ENCODE assay signal across 25 cellular contexts in genomic region chr12:52617403-52617785, GRCh38. TPM values are rescaled to one million over a fixed set of nuclear protein-coding genes. Genes with fewer than 3 reads are reported as not detected.
"Had no signal": no experiment of that assay in that cellular context is flagged by ENCODE, and none has a peak within 500 bp of the region (broad histone marks: within the 10 kb centered on the region; RNA-seq: fewer than 3 reads in every experiment).

No MANE protein-coding gene starts in this region.

- H3K9me3 Mint-ChIP-seq: activated T-cell treated with anti-CD3 and anti-CD28 coated beads, Interleukin-2, amount 50 U/mL, for 24 hours; activated T-helper 17 cell treated with anti-CD3 and anti-CD28 coated beads, Interleukin-2, amount 50 U/mL, for 72 hours; dendritic cell treated with granulocyte-macrophage colony-stimulating factor and Interleukin-4, amounts not matched to agents 40 ng/mL and 50 ng/mL, for 4 days; natural killer cell; T-helper 2 cell treated with Interferon-gamma antibody and Interleukin-4, amounts not matched to agents 5 μg/mL and 100 μg/mL, for 36 hours had no signal

- H3K27ac ChIP-seq: body of pancreas, left lung, ovary, psoas muscle, transverse colon, VCaP had no signal

- H3K4me3 Mint-ChIP-seq: activated T-cell treated with anti-CD3 and anti-CD28 coated beads, Interleukin-2, amount 50 U/mL, for 24 hours; activated T-helper 17 cell treated with anti-CD3 and anti-CD28 coated beads, Interleukin-2, amount 50 U/mL, for 72 hours; dendritic cell treated with granulocyte-macrophage colony-stimulating factor and Interleukin-4, amounts not matched to agents 40 ng/mL and 50 ng/mL, for 4 days; natural killer cell; T-helper 2 cell treated with Interferon-gamma antibody and Interleukin-4, amounts not matched to agents 5 μg/mL and 100 μg/mL, for 36 hours had no signal

- ATAC-seq: activated CD4-positive, CD25-positive, alpha-beta regulatory T cell treated with anti-CD3 and anti-CD28 coated beads, Interleukin-2, amount 50 U/mL, for 24 hours; activated T-helper 17 cell treated with anti-CD3 and anti-CD28 coated beads, Interleukin-2, amount 50 U/mL, for 72 hours; body of pancreas; left lung; natural killer cell; psoas muscle; right cardiac atrium had no signal

- H3K4me3 ChIP-seq: body of pancreas, left lung, ovary, psoas muscle, transverse colon had no signal

- H3K36me3 ChIP-seq: left lung, ovary, transverse colon had no signal

- H3K9me3 ChIP-seq: body of pancreas, left lung, ovary, psoas muscle, transverse colon had no signal

- H3K4me1 ChIP-seq: body of pancreas, left lung, psoas muscle, transverse colon had no signal

- H3K36me3 Mint-ChIP-seq: natural killer cell had no signal

- H3K27ac Mint-ChIP-seq: dendritic cell treated with granulocyte-macrophage colony-stimulating factor and Interleukin-4, amounts not matched to agents 40 ng/mL and 50 ng/mL, for 4 days; T-helper 2 cell treated with Interferon-gamma antibody and Interleukin-4, amounts not matched to agents 5 μg/mL and 100 μg/mL, for 36 hours had no signal

- DNase-seq: activated CD4-positive, alpha-beta T cell treated with anti-CD3 and anti-CD28 coated beads, Interleukin-2, amount 50 U/mL, for 1 hour; activated CD8-positive, alpha-beta memory T cell treated with anti-CD3 and anti-CD28 coated beads for 24 hours; activated CD8-positive, alpha-beta memory T cell treated with anti-CD3 and anti-CD28 coated beads, Interleukin-2, amount 50 U/mL, for 4 hours; activated T-cell treated with anti-CD3 and anti-CD28 coated beads, Interleukin-2, amount 50 U/mL, for 24 hours; body of pancreas; effector CD8-positive, alpha-beta T cell; foreskin melanocyte; hippocampal formation; kidney glomerular epithelial cell; left lung; natural killer cell; ovary; psoas muscle; right cardiac atrium; stimulated activated CD4-positive, alpha-beta T cell treated with anti-CD3 and anti-CD28 coated beads, Interleukin-4, amount 100 ng/mL, for 4 hours; transverse colon had no signal

- H3K27me3 Mint-ChIP-seq: activated T-cell treated with anti-CD3 and anti-CD28 coated beads, Interleukin-2, amount 50 U/mL, for 24 hours had no signal

- H3K27me3 ChIP-seq: body of pancreas, ovary, transverse colon had no signal

RNA-seq across cellular contexts. Expression of gene KRT73, which starts 1.0 kb away (rescaled TPM):
- total RNA-seq: activated T-helper 17 cell treated with anti-CD3 and anti-CD28 coated beads, Interleukin-2, amount 50 U/mL, for 72 hours; cardiac septum; left lung; lung microvascular endothelial cell; ovary; psoas muscle; right cardiac atrium; temporal lobe; transverse colon had no signal
- polyA plus RNA-seq: esophagus, ovary, psoas muscle, right cardiac atrium had no signal

RNA-seq across cellular contexts. Expression of gene KRT72, which starts 16.1 kb away (rescaled TPM):
- total RNA-seq: activated T-helper 17 cell treated with anti-CD3 and anti-CD28 coated beads, Interleukin-2, amount 50 U/mL, for 72 hours; body of pancreas; cardiac septum; left lung; lung microvascular endothelial cell; ovary; psoas muscle; right cardiac atrium; temporal lobe; transverse colon had no signal
- polyA plus RNA-seq: esophagus, ovary, psoas muscle, right cardiac atrium had no signal

RNA-seq across cellular contexts. Expression of gene KRT2, which starts 34.6 kb away (rescaled TPM):
- total RNA-seq: activated T-helper 17 cell treated with anti-CD3 and anti-CD28 coated beads, Interleukin-2, amount 50 U/mL, for 72 hours; body of pancreas; cardiac septum; left lung; lung microvascular endothelial cell; ovary; psoas muscle; right cardiac atrium; temporal lobe; transverse colon had no signal
- polyA plus RNA-seq: ovary, psoas muscle, right cardiac atrium had no signal

RNA-seq across cellular contexts. Expression of gene KRT74, which starts 43.8 kb away (rescaled TPM):
- total RNA-seq: activated T-helper 17 cell treated with anti-CD3 and anti-CD28 coated beads, Interleukin-2, amount 50 U/mL, for 72 hours; body of pancreas; cardiac septum; left lung; lung microvascular endothelial cell; ovary; psoas muscle; temporal lobe; transverse colon had no signal
- polyA plus RNA-seq: ovary, psoas muscle had no signal
